11 cellular contexts compared by ENCODE assay signal in genomic region chr20:62119591-62120364, GRCh38. TPM values are rescaled to one million over a fixed set of nuclear protein-coding genes. Genes with fewer than 3 reads are reported as not detected.
DNase-seq lines count a peak whose midpoint lies in the region; ATAC-seq and TF ChIP-seq lines count a peak whose summit lies in the region.
"Had no signal": no experiment of that assay in that cellular context is flagged by ENCODE, and none has a peak within 500 bp of the region (broad histone marks: within the 10 kb centered on the region; RNA-seq: fewer than 3 reads in every experiment).

No MANE protein-coding gene starts in this region.

- no peak for TF ChIP-seq CTCF in WTC11 (IDR thresholded peaks at IDR 0.05)
- no peak for TF ChIP-seq CTCF in mucosa of descending colon (IDR thresholded peaks at IDR 0.05)

- H3K9me3 ChIP-seq in BLaER1 (peaks cover 13% of the 10 kb centered on the region), mucosa of descending colon (no peaks in the 10 kb centered on the region)

- POLR2A ChIA-PET in WTC11 (lab: Charles Lee): no interaction called here

- no peak overlapping the region for H3K27ac Mint-ChIP-seq in WTC11
- H3K27ac Mint-ChIP-seq: activated T-cell treated with anti-CD3 and anti-CD28 coated beads, Interleukin-2, amount 50 U/mL, for 72 hours had no signal

- H3K9me3 Mint-ChIP-seq in WTC11: no peaks in the 10 kb centered on the region

- H3K36me3 ChIP-seq in BLaER1 (peaks cover 7% of the 10 kb centered on the region), mucosa of descending colon (ENCODE audit: low read depth) (no peaks in the 10 kb centered on the region)

- CTCF ChIA-PET in WTC11 (lab: Charles Lee): interaction anchor here (2.4 to 3.3 kb wide), 2 partner anchors 53 to 109 kb away, joined by 11 to 14 read pairs; no protein-coding TSS in a partner anchor

- peaks cover 9% of the 10 kb centered on the region for H3K36me3 Mint-ChIP-seq in WTC11

- no peak for ATAC-seq in WTC11
- ATAC-seq in mucosa of descending colon: no peak
- no peak for ATAC-seq in GM21737 (IDR thresholded peaks at IDR 0.05; ENCODE audit: unreplicated experiment)
- ATAC-seq: activated T-cell treated with anti-CD3 and anti-CD28 coated beads, Interleukin-2, amount 50 U/mL, for 72 hours; PC-3 had no signal

- peak overlapping the region; percentile 89 for H3K4me2 ChIP-seq in BLaER1

- peaks cover 20% of the 10 kb centered on the region for H4K20me1 ChIP-seq in BLaER1

- H3K4me1 ChIP-seq in BLaER1: peaks cover 62% of the 10 kb centered on the region
- peaks cover 11% of the 10 kb centered on the region for H3K4me1 ChIP-seq in mucosa of descending colon (ENCODE audit: low read depth)

- 0 out of 2 replicates have a peak overlapping the region, but pooled peaks have one; percentile 1 for H3K9ac ChIP-seq in BLaER1

- H3K4me3 Mint-ChIP-seq in WTC11: peak overlapping the region; percentile 56; the same call in 1 of the 2 replicates

- H3K4me1 Mint-ChIP-seq in WTC11: peaks cover 36% of the 10 kb centered on the region

- DNase-seq in WTC11 (ENCODE audit: low spot score) (no peak), mucosa of descending colon (peak in 2 of 3 donors; percentile 64 to 71), Kasumi-1 (lab: John Stamatoyannopoulos, UW) (no peak)
- no peak for DNase-seq in stimulated activated CD4-positive, alpha-beta T cell treated with anti-CD3 and anti-CD28 coated beads, Interleukin-15, amount 100 ng/mL, for 24 hours
- DNase-seq: activated T-cell treated with anti-CD3 and anti-CD28 coated beads, Interleukin-2, amount 50 U/mL, for 72 hours; AML-193; islet precursor cell; PC-3; retina had no signal

- intact Hi-C loops in mucosa of descending colon (cut with DNase I, micrococcal nuclease): loop anchor here in 1 of 2 donors (5.0 to 10.0 kb wide), 2 partner anchors 52 to 95 kb away; partner anchors contain the start of gene TAF4

- H3K27me3 ChIP-seq in BLaER1: no peaks in the 10 kb centered on the region

- peak overlapping the region; percentile 97 for H3K27ac ChIP-seq in BLaER1

- no peaks in the 10 kb centered on the region for H3K27me3 Mint-ChIP-seq in WTC11 (ENCODE audit: low read depth)

- H3K4me3 ChIP-seq in BLaER1 (no peak overlapping the region), mucosa of descending colon (no peak overlapping the region)

TF ChIP-seq in WTC11, 78 proteins besides CTCF, POLR2A, EP300 and RAD21:
- TF ChIP-seq MLX (CRISPR knock-in tag; IDR thresholded peaks at IDR 0.05): no peak
- TF ChIP-seq GABPB1 (CRISPR knock-in tag; IDR thresholded peaks at IDR 0.05): 0 out of 2 replicates have a peak, but pooled peaks have one; percentile 24

RNA-seq across cellular contexts. Expression of gene LSM14B, which starts 2.5 kb away (rescaled TPM):
- total RNA-seq in WTC11 (2021): 67.4 to 73.5 TPM (median 69.7 TPM) in 3 replicates
- 10 to 100 TPM; 33.5 to 49.1 (median 36.1) TPM for total RNA-seq in mucosa of descending colon

RNA-seq across cellular contexts. Expression of gene PSMA7, which starts 23.4 kb away (rescaled TPM):
- total RNA-seq in WTC11 (2021) (315 to 364 TPM (median 321 TPM) in 3 replicates), mucosa of descending colon (100 to 1,000 TPM; 129 to 197 (median 194) TPM)

RNA-seq across cellular contexts. Expression of gene SS18L1, which starts 23.8 kb away (rescaled TPM):
- total RNA-seq in WTC11 (2021) (29.4 to 34.1 TPM (median 29.8 TPM) in 3 replicates), mucosa of descending colon (10 to 100 TPM; 13.2 to 16.0 (median 14.4) TPM)

RNA-seq across cellular contexts. Expression of gene TAF4, which starts 54.1 kb away (rescaled TPM):
- total RNA-seq in WTC11 (2021): 31.0 to 34.4 TPM (median 33.7 TPM) in 3 replicates
- total RNA-seq in mucosa of descending colon: 10 to 100 TPM; 23.8 to 28.3 (median 27.5) TPM

Comparison
In these comparisons a context has a peak if more than half of its experiments do, and no peak if none do; other contexts are left out.
1. DNase-seq: peak in mucosa of descending colon (2 of 3); none in WTC11 (single experiment), Kasumi-1 (0 of 2) and stimulated activated CD4-positive, alpha-beta T cell treated with anti-CD3 and anti-CD28 coated beads, Interleukin-15, amount 100 ng/mL, for 24 hours (single experiment).